In the genomic region with DNA sequence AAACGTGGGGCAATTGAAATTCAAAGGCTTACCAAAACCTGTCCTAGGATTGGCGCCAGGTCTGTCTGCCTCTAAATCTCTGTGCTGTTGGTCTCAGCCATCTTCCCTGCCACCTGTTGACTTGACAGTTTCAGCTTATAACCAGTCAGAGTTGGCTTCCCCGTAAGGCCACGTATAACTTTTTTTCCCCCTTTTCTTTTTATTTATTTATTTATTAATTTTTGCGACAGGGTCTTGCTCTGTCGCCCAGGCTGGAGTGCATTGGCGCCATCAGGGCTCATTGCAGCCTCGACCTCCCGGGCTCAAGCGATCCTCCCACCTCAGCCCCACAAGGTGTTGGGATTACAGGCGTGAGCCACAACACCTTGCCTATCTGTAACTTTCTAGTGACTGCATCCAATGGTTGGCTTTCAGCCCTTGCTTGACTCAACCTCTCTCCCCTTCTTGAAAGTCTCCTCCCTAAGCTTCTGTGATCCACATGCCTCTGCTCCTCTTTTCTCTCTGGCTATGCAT, we compare ENCODE assay signal across 8 cellular contexts. TPM values are rescaled to one million over a fixed set of nuclear protein-coding genes. Genes with fewer than 3 reads are reported as not detected.
DNase-seq lines count a peak whose midpoint lies in the region; ATAC-seq, FAIRE-seq and TF ChIP-seq lines count a peak whose summit lies in the region.

No MANE protein-coding gene starts in this region.

- peak overlapping the region; percentile 94 to 98 for H3K27ac ChIP-seq in coronary artery

- H3K9me3 Mint-ChIP-seq in natural killer cell = no peaks in the 10 kb centered on the region

- peaks cover 0 to 3% of the 10 kb centered on the region in 2 donors for H3K27me3 Mint-ChIP-seq in natural killer cell (ENCODE audit: low read depth in 2 of 2)

- FAIRE-seq in H54 (lab: Jason Lieb, UNC) = no peak

- H3K27ac Mint-ChIP-seq in natural killer cell = peak overlapping the region; percentile 99

- H3K4me3 Mint-ChIP-seq in natural killer cell = peak overlapping the region; percentile 98

- no peaks in the 10 kb centered on the region for H3K36me3 Mint-ChIP-seq in natural killer cell

- POLR2A ChIA-PET in BJ (lab: Charles Lee) = interaction anchor here (1.1 to 1.3 kb wide), 2 partner anchors 14 to 129 kb away, joined by 4 to 5 read pairs; partner anchors contain the start of genes FAU and MRPL49

- H3K4me1 Mint-ChIP-seq in natural killer cell = peaks cover 32 to 52% of the 10 kb centered on the region in 2 donors

- no peak for TF ChIP-seq POLR2A in H54 (IDR thresholded peaks at IDR 0.05; ENCODE audit: low read depth, low read length)

- TF ChIP-seq CTCF in BJ (IDR thresholded peaks at IDR 0.05; ENCODE audit: insufficient read depth, low read depth, low read length) (no peak), coronary artery (IDR thresholded peaks at IDR 0.05) (no peak), natural killer cell (IDR thresholded peaks at IDR 0.05) (no peak)

- H3K27me3 ChIP-seq in BJ (ENCODE audit: control insufficient read depth, insufficient read depth, low read length) = no peaks in the 10 kb centered on the region
- H3K27me3 ChIP-seq in MG63 = peaks cover 8% of the 10 kb centered on the region

- H3K36me3 ChIP-seq in BJ (ENCODE audit: control insufficient read depth, insufficient read depth, low read length) (peaks cover 18% of the 10 kb centered on the region), MG63 (peaks cover 34% of the 10 kb centered on the region)

- peak overlapping the region; percentile 84 for H3K4me3 ChIP-seq in BJ (ENCODE audit: low read depth, low read length)
- peak overlapping the region; percentile 97 for H3K4me3 ChIP-seq in MG63
- H3K4me3 ChIP-seq in coronary artery = peak overlapping the region; percentile 83

- DNase-seq in BJ (ENCODE audit: low read depth) (no peak), MG63 (no peak), coronary artery (ENCODE audit: low spot score) (no peak), natural killer cell (no peak), H54 (ENCODE audit: insufficient read length, low spot score) (no peak), glomerular visceral epithelial cell (ENCODE audit: extremely low spot score) (no peak), GM19238 (ENCODE audit: insufficient read length, low spot score) (no peak), NCI-H526 treated with DMSO at 0.1 percent for 48 hours (lab: John Stamatoyannopoulos, UW) (no peak)

- H3K9me3 ChIP-seq in MG63 = no peaks in the 10 kb centered on the region; the same call in 1 of the 2 replicates

- CTCF ChIA-PET in BJ (lab: Yijun Ruan, JAX) = interaction anchor here (0.9 to 1.3 kb wide), 10 partner anchors 9 to 644 kb away, joined by 3 to 11 read pairs (median 3); partner anchors contain the start of genes CAPN1, POLA2, TM7SF2 and ZNHIT2

- intact Hi-C loops in natural killer cell (cut with micrococcal nuclease) = loop anchor here (1.0 to 2.0 kb wide), 2 partner anchors 13 to 19 kb away; partner anchors contain the start of genes FAU, MRPL49 and ZNHIT2

- ATAC-seq in natural killer cell = no peak

RNA-seq across cellular contexts. Expression of gene SYVN1, which starts 1.4 kb away (rescaled TPM):
- polyA plus RNA-seq in BJ (2011; rRNA removed) = 13.3 and 33.4 TPM in 2 replicates
- 31.7 and 40.2 TPM in 2 replicates for polyA minus RNA-seq in BJ (2011; rRNA and poly(A)+ RNA removed)
- 0.91 and 18.3 TPM in 2 replicates for total RNA-seq in MG63 (2014; rRNA removed; shearing (Covaris generic); ENCODE audit: low replicate concordance)
- total RNA-seq in natural killer cell = 100 to 1,000 TPM in 1 of 3 donors, 10 to 100 TPM in 2; 72.9 to 109 (median 90.2) TPM

RNA-seq across cellular contexts. Expression of gene MRPL49, which starts 13.6 kb away (rescaled TPM):
- 54.4 and 68.5 TPM in 2 replicates for polyA plus RNA-seq in BJ (2011; rRNA removed)
- 18.6 and 26.8 TPM in 2 replicates for polyA minus RNA-seq in BJ (2011; rRNA and poly(A)+ RNA removed)
- 74.4 and 79.4 TPM in 2 replicates for total RNA-seq in MG63 (2014; rRNA removed; shearing (Covaris generic); ENCODE audit: low replicate concordance)
- 10 to 100 TPM; 36.8 to 37.5 (median 36.9) TPM for total RNA-seq in natural killer cell

RNA-seq across cellular contexts. Expression of gene FAU, which starts 13.8 kb away (rescaled TPM):
- 474 and 610 TPM in 2 replicates for polyA plus RNA-seq in BJ (2011; rRNA removed)
- 135 and 210 TPM in 2 replicates for polyA minus RNA-seq in BJ (2011; rRNA and poly(A)+ RNA removed)
- total RNA-seq in MG63 (2014; rRNA removed; shearing (Covaris generic); ENCODE audit: low replicate concordance) = 283 and 364 TPM in 2 replicates
- 100 to 1,000 TPM; 724 to 977 (median 968) TPM for total RNA-seq in natural killer cell

RNA-seq across cellular contexts. Expression of gene ZNHIT2, which starts 18.2 kb away (rescaled TPM):
- 3.6 and 4.6 TPM in 2 replicates for polyA plus RNA-seq in BJ (2011; rRNA removed)
- 1.4 and 1.9 TPM in 2 replicates for polyA minus RNA-seq in BJ (2011; rRNA and poly(A)+ RNA removed)
- 12.0 and 14.4 TPM in 2 replicates for total RNA-seq in MG63 (2014; rRNA removed; shearing (Covaris generic); ENCODE audit: low replicate concordance)
- total RNA-seq in natural killer cell = 1 to 10 TPM; 5.6 to 6.8 (median 6.1) TPM

RNA-seq across cellular contexts. Expression of gene TM7SF2, which starts 24.0 kb away (rescaled TPM):
- polyA plus RNA-seq in BJ (2011; rRNA removed) = 5.0 and 8.2 TPM in 2 replicates
- 2.4 and 3.6 TPM in 2 replicates for polyA minus RNA-seq in BJ (2011; rRNA and poly(A)+ RNA removed)
- total RNA-seq in MG63 (2014; rRNA removed; shearing (Covaris generic); ENCODE audit: low replicate concordance) = 3.5 and 10.9 TPM in 2 replicates
- 10 to 100 TPM; 17.0 to 23.2 (median 18.6) TPM for total RNA-seq in natural killer cell
